In the genomic region with DNA sequence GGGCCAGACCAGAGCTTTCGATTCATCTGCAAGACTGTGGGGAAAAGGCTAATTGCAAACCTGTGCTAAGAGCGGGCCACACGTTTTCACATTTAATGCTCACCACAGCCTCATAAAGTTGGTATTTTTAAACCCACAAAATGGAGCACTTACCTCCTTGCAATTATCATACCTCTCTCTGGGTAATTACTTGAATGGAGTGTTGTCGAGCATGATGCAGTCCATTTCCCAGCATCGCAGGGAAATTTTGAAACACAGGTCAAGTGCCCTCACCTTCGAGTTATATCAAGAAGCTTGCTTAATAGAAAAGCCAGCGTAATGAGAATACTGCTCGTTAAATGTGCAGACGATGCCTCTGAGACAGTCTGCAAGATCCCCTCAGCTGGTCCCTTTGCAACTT, we compare ENCODE assay signal across 1 cellular context.
TF ChIP-seq lines count a peak whose summit lies in the region.

No MANE protein-coding gene starts in this region.

TF ChIP-seq in H1, 55 proteins besides CTCF, POLR2A, EP300 and RAD21:
- no peak for TF ChIP-seq CTBP2 (IDR thresholded peaks at IDR 0.05; ENCODE audit: borderline replicate concordance, insufficient read depth, insufficient read length, low read length)
- no peak for TF ChIP-seq PHF8 (conservative IDR thresholded peaks at IDR 0.05; ENCODE audit: low read depth, low read length)
- TF ChIP-seq MAFK (IDR thresholded peaks at IDR 0.05; ENCODE audit: low read depth, low read length), result no peak
- TF ChIP-seq KDM1A (IDR thresholded peaks at IDR 0.05; ENCODE audit: borderline replicate concordance, low read length), result no peak
- TF ChIP-seq, protein P1, sequence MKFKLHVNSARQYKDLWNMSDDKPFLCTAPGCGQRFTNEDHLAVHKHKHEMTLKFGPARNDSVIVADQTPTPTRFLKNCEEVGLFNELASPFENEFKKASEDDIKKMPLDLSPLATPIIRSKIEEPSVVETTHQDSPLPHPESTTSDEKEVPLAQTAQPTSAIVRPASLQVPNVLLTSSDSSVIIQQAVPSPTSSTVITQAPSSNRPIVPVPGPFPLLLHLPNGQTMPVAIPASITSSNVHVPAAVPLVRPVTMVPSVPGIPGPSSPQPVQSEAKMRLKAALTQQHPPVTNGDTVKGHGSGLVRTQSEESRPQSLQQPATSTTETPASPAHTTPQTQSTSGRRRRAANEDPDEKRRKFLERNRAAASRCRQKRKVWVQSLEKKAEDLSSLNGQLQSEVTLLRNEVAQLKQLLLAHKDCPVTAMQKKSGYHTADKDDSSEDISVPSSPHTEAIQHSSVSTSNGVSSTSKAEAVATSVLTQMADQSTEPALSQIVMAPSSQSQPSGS (IDR thresholded peaks at IDR 0.05; ENCODE audit: low read length), result no peak
- no peak for TF ChIP-seq NRF1 (IDR thresholded peaks at IDR 0.05; ENCODE audit: low read depth, low read length)
- no peak for TF ChIP-seq JUND (IDR thresholded peaks at IDR 0.05; ENCODE audit: low read length)
- TF ChIP-seq CEBPB (IDR thresholded peaks at IDR 0.05; ENCODE audit: low read depth, low read length), result no peak
- TF ChIP-seq SP2 (IDR thresholded peaks at IDR 0.05; ENCODE audit: low read length), result no peak
- no peak for TF ChIP-seq CHD1 (IDR thresholded peaks at IDR 0.05; ENCODE audit: low read depth, low read length)
- TF ChIP-seq KDM4A (IDR thresholded peaks at IDR 0.05; ENCODE audit: low read depth, low read length, severe bottlenecking), result no peak
- no peak for TF ChIP-seq SIN3A (conservative IDR thresholded peaks at IDR 0.05 in 1 of 2, IDR thresholded peaks at IDR 0.05 in 1 of 2; ENCODE audit: low read depth in 1 of 2, low read length in 2 of 2)
- no peak for TF ChIP-seq TEAD4 (IDR thresholded peaks at IDR 0.05; ENCODE audit: low read depth, low read length)
- TF ChIP-seq POU5F1 (IDR thresholded peaks at IDR 0.05; ENCODE audit: low read depth, low read length), result no peak
- TF ChIP-seq POLR2AphosphoS5 (IDR thresholded peaks at IDR 0.05; ENCODE audit: low read depth, low read length), result no peak
- no peak for TF ChIP-seq RXRA (IDR thresholded peaks at IDR 0.05; ENCODE audit: insufficient read depth, low read depth, low read length)
- TF ChIP-seq, protein P2, sequence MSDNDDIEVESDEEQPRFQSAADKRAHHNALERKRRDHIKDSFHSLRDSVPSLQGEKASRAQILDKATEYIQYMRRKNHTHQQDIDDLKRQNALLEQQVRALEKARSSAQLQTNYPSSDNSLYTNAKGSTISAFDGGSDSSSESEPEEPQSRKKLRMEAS (IDR thresholded peaks at IDR 0.05), result no peak
- no peak for TF ChIP-seq GABPA (IDR thresholded peaks at IDR 0.05; ENCODE audit: borderline replicate concordance, insufficient read depth, low read length)
- no peak for TF ChIP-seq FOSL1 (IDR thresholded peaks at IDR 0.05; ENCODE audit: insufficient read depth, low read depth, low read length)
